In the genomic region with DNA sequence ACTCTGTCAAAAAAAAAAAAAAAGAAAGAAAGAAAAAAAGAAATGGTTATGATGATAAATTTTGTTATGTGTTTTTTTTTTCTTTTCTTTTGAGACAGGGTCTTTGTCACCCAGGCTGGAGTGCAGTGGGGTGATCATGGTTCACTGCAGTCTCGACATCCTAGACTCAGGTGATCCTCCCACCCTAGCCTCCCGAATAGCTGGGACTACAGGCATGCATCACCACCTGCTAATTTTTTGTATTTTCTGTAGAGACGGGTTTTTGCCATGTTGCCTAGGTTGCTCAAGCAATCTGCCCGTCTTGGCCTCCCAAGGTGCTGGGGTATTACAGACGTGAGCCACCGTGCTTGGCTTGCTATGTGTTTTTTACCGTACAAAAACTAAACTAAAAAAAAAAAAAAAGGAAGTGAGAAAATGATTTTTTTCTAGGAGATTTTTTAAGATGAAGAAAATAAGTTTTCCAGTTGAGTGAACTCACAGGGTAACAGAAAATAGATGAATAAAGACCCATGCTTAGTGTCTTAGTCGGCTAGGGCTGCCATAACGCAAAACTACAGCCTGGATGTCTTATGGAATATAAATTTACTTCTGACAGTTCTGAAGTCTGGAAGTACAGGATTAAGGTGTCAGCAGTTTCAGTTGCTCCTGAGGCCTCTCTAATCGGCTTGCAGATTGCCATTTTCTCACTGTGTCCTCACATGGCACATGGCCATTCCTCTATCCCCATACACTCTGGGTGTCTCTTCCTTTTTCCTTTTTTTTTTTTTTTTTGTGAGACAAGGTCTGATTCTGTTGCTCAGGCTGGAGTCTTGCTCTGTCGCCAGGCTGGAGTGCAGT, we compare ENCODE assay signal across 16 cellular contexts. TPM values are rescaled to one million over a fixed set of nuclear protein-coding genes. Genes with fewer than 3 reads are reported as not detected.
DNase-seq lines count a peak whose midpoint lies in the region; ATAC-seq and TF ChIP-seq lines count a peak whose summit lies in the region.
"Had no signal": no experiment of that assay in that cellular context is flagged by ENCODE, and none has a peak within 500 bp of the region (broad histone marks: within the 10 kb centered on the region; RNA-seq: fewer than 3 reads in every experiment).

No MANE protein-coding gene starts in this region.

- CTCF ChIA-PET in A673 (lab: Charles Lee) = no interaction called here

- no peaks in the 10 kb centered on the region for H3K4me1 ChIP-seq in A673 (ENCODE audit: insufficient read depth, low read length, poor library complexity, severe bottlenecking)
- H3K4me1 ChIP-seq: transverse colon had no signal

- TF ChIP-seq CTCF in WERI-Rb-1 (IDR thresholded peaks at IDR 0.05; ENCODE audit: low read depth, low read length) = no peak
- no peak for TF ChIP-seq CTCF in A673 (conservative IDR thresholded peaks at IDR 0.05; ENCODE audit: low read depth, low read length)

- H3K4me3 ChIP-seq in WERI-Rb-1 (ENCODE audit: low read depth, low read length) (peak overlapping the region; percentile 21), A673 (ENCODE audit: low read depth, low read length, poor library complexity, severe bottlenecking) (no peak overlapping the region)
- H3K4me3 ChIP-seq: transverse colon had no signal

- intact Hi-C loops in A673 (cut with micrococcal nuclease; ENCODE audit: unreplicated experiment) = no loop called here

- H3K27me3 ChIP-seq in WERI-Rb-1 (ENCODE audit: insufficient read depth, low read depth, severe bottlenecking) (no peaks in the 10 kb centered on the region), A673 (replicated peaks; ENCODE audit: insufficient read depth, low read depth, low read length, poor library complexity) (no peaks in the 10 kb centered on the region)
- H3K27me3 ChIP-seq: transverse colon had no signal

- H3K27ac ChIP-seq in WERI-Rb-1 (peak overlapping the region; percentile 44), A673 (ENCODE audit: low read depth, low read length, poor library complexity, severe bottlenecking) (no peak overlapping the region)
- H3K27ac ChIP-seq: transverse colon had no signal

- BruUV-seq in A673 (replicated peaks; lab: Mats Ljungman, UMichigan) = no TSS peak

- H3K9me3 ChIP-seq in WERI-Rb-1 (ENCODE audit: severe bottlenecking) (no peaks in the 10 kb centered on the region), A673 (ENCODE audit: low read depth, low read length, poor library complexity, severe bottlenecking) (no peaks in the 10 kb centered on the region)
- H3K9me3 ChIP-seq: transverse colon had no signal

- POLR2A ChIA-PET in A673 (lab: Charles Lee; ENCODE audit: low non-redundant PET) = no interaction called here

- no peaks in the 10 kb centered on the region for H3K36me3 ChIP-seq in WERI-Rb-1
- H3K36me3 ChIP-seq in A673 (ENCODE audit: insufficient read depth, low read length, poor library complexity, severe bottlenecking) = no peaks in the 10 kb centered on the region
- H3K36me3 ChIP-seq: transverse colon had no signal

- peak; percentile 75 for DNase-seq in WERI-Rb-1
- no peak for DNase-seq in NCI-H146 (lab: John Stamatoyannopoulos, UW)
- DNase-seq in dermis blood vessel endothelial cell = no peak
- no peak for DNase-seq in A673 (ENCODE audit: low spot score)
- DNase-seq: activated CD8-positive, alpha-beta memory T cell treated with anti-CD3 and anti-CD28 coated beads, Interleukin-2, amount 50 U/mL, for 4 hours; CD4-positive, alpha-beta memory T cell; kidney; NCI-H2107; occipital lobe; stimulated activated CD4-positive, alpha-beta T cell treated with anti-CD3 and anti-CD28 coated beads, Interleukin-4, amount 100 ng/mL, for 24 hours; T-helper 1 cell; transverse colon had no signal

- ATAC-seq in GM18502 (IDR thresholded peaks at IDR 0.05; ENCODE audit: poor library complexity, unreplicated experiment) = peak; percentile 76
- peak; percentile 66 for ATAC-seq in GM21367 (IDR thresholded peaks at IDR 0.05; ENCODE audit: unreplicated experiment)
- ATAC-seq in HG03139 (IDR thresholded peaks at IDR 0.05; ENCODE audit: unreplicated experiment) = peak; percentile 73
- no peak for ATAC-seq in activated CD4-positive, CD25-positive, alpha-beta regulatory T cell treated with anti-CD3 and anti-CD28 coated beads, Interleukin-2, amount 50 U/mL, for 24 hours

RNA-seq across cellular contexts. Expression of gene APOF, which starts 13.2 kb away (rescaled TPM):
- not detected in 2 replicates for total RNA-seq in dermis blood vessel endothelial cell
- total RNA-seq in A673 (2021) = not detected in 2 replicates
- total RNA-seq: CD4-positive, alpha-beta memory T cell; kidney; occipital lobe; transverse colon had no signal

RNA-seq across cellular contexts. Expression of gene STAT2, which starts 15.9 kb away (rescaled TPM):
- total RNA-seq in dermis blood vessel endothelial cell = 72.7 and 95.0 TPM in 2 replicates
- total RNA-seq in A673 (2021) = 41.0 and 51.1 TPM in 2 replicates

RNA-seq across cellular contexts. Expression of gene IL23A, which starts 37.1 kb away (rescaled TPM):
- 0.23 and 0.34 TPM in 2 replicates for total RNA-seq in dermis blood vessel endothelial cell
- not detected in 2 replicates for total RNA-seq in A673 (2021)
- total RNA-seq: occipital lobe had no signal

RNA-seq across cellular contexts. Expression of gene PAN2, which starts 42.0 kb away (rescaled TPM):
- 16.8 and 24.2 TPM in 2 replicates for total RNA-seq in dermis blood vessel endothelial cell
- total RNA-seq in A673 (2021) = 46.3 and 64.9 TPM in 2 replicates

Comparison
In these comparisons a context has a peak if more than half of its experiments do, and no peak if none do; other contexts are left out.
1. ATAC-seq: peak in GM18502 (single experiment), GM21367 (single experiment) and HG03139 (single experiment); none in activated CD4-positive, CD25-positive, alpha-beta regulatory T cell treated with anti-CD3 and anti-CD28 coated beads, Interleukin-2, amount 50 U/mL, for 24 hours (0 of 2).